Comparison of ENCODE assay signal across 16 cellular contexts in genomic region chr2:71410716-71411115, GRCh38. TPM values are rescaled to one million over a fixed set of nuclear protein-coding genes. Genes with fewer than 3 reads are reported as not detected.
"Had no signal": no experiment of that assay in that cellular context is flagged by ENCODE, and none has a peak within 500 bp of the region (broad histone marks: within the 10 kb centered on the region; RNA-seq: fewer than 3 reads in every experiment).

No MANE protein-coding gene starts in this region.

- H3K27ac Mint-ChIP-seq: activated CD4-positive, alpha-beta T cell treated with anti-CD3 and anti-CD28 coated beads, Interleukin-2, amount 10 ng/mL, durations not matched to agents 24 days and 14 days; activated naive CD8-positive, alpha-beta T cell treated with anti-CD3 and anti-CD28 coated beads, Interleukin-2, amount 10 ng/mL, durations not matched to agents 7 days and 5 days; memory B cell; WTC11 had no signal

- H3K27me3 Mint-ChIP-seq: activated CD4-positive, alpha-beta T cell treated with anti-CD3 and anti-CD28 coated beads, Interleukin-2, amount 10 ng/mL, durations not matched to agents 24 days and 14 days; activated naive CD8-positive, alpha-beta T cell treated with anti-CD3 and anti-CD28 coated beads, Interleukin-2, amount 10 ng/mL, durations not matched to agents 7 days and 5 days; memory B cell had no signal

- H3K4me3 Mint-ChIP-seq: activated CD4-positive, alpha-beta T cell treated with anti-CD3 and anti-CD28 coated beads, Interleukin-2, amount 10 ng/mL, durations not matched to agents 24 days and 14 days; activated naive CD8-positive, alpha-beta T cell treated with anti-CD3 and anti-CD28 coated beads, Interleukin-2, amount 10 ng/mL, durations not matched to agents 7 days and 5 days; memory B cell; WTC11 had no signal

- H3K27ac ChIP-seq: breast epithelium, parathyroid adenoma, transverse colon had no signal

- H3K4me1 ChIP-seq: breast epithelium, heart right ventricle, parathyroid adenoma, transverse colon had no signal

- H3K9me3 ChIP-seq: breast epithelium, heart right ventricle, SK-N-SH, transverse colon had no signal

- ATAC-seq: heart right ventricle, left lobe of liver, WTC11 had no signal

- H3K4me1 Mint-ChIP-seq: activated CD4-positive, alpha-beta T cell treated with anti-CD3 and anti-CD28 coated beads, Interleukin-2, amount 10 ng/mL, durations not matched to agents 24 days and 14 days; activated naive CD8-positive, alpha-beta T cell treated with anti-CD3 and anti-CD28 coated beads, Interleukin-2, amount 10 ng/mL, durations not matched to agents 7 days and 5 days; memory B cell; WTC11 had no signal

- H3K9me3 Mint-ChIP-seq: activated naive CD8-positive, alpha-beta T cell treated with anti-CD3 and anti-CD28 coated beads, Interleukin-2, amount 10 ng/mL, durations not matched to agents 7 days and 5 days; memory B cell had no signal

- DNase-seq: activated CD4-positive, alpha-beta T cell treated with anti-CD3 and anti-CD28 coated beads, Interleukin-2, amount 10 ng/mL, durations not matched to agents 24 days and 14 days; activated effector memory CD4-positive, alpha-beta T cell treated with anti-CD3 and anti-CD28 coated beads, Interleukin-2, amount 50 U/mL, for 16 hours; activated naive CD8-positive, alpha-beta T cell treated with anti-CD3 and anti-CD28 coated beads, Interleukin-2, amount 10 ng/mL, durations not matched to agents 7 days and 5 days; activated T-cell treated with anti-CD3 and anti-CD28 coated beads, Interleukin-2, amount 50 U/mL, for 1 hour; aorta; heart right ventricle; islet precursor cell; SK-N-SH; stimulated activated CD4-positive, alpha-beta T cell treated with anti-CD3 and anti-CD28 coated beads, Interleukin-15, amount 100 ng/mL, for 24 hours; substantia nigra; transverse colon had no signal

- H3K27me3 ChIP-seq: breast epithelium, heart right ventricle, transverse colon had no signal

- H3K4me3 ChIP-seq: breast epithelium, heart right ventricle, transverse colon had no signal

RNA-seq across cellular contexts. Expression of gene DYSF, which starts 42.6 kb away (rescaled TPM):
- total RNA-seq: activated CD4-positive, alpha-beta T cell treated with anti-CD3 and anti-CD28 coated beads, Interleukin-2, amount 10 ng/mL, durations not matched to agents 24 days and 14 days had no signal
